ENCODE assay signal across 14 cellular contexts in genomic region chr14:61560323-61560722, GRCh38.
DNase-seq lines count a peak whose midpoint lies in the region; ATAC-seq and TF ChIP-seq lines count a peak whose summit lies in the region.
"Had no signal": no experiment of that assay in that cellular context is flagged by ENCODE, and none has a peak within 500 bp of the region (broad histone marks: within the 10 kb centered on the region; RNA-seq: fewer than 3 reads in every experiment).

No MANE protein-coding gene starts in this region.

- peaks cover 4% of the 10 kb centered on the region for H3K27me3 Mint-ChIP-seq in nephron (ENCODE audit: low read depth)
- H3K27me3 Mint-ChIP-seq: activated CD4-positive, alpha-beta T cell treated with anti-CD3 and anti-CD28 coated beads, Interleukin-2, amount 10 ng/mL, durations not matched to agents 7 days and 5 days; CD4-positive, CD25-positive, alpha-beta regulatory T cell had no signal

- peak overlapping the region; percentile 90 to 93 (median 90) for H3K27ac Mint-ChIP-seq in nephron

- peak overlapping the region; percentile 99 for H3K27ac ChIP-seq in epithelial cell of prostate

- no peak for TF ChIP-seq CTCF in nephron (IDR thresholded peaks at IDR 0.05; ENCODE audit: unreplicated experiment in 3 of 3)

- H3K4me1 Mint-ChIP-seq in nephron: peaks cover 66% of the 10 kb centered on the region

- peak; percentile 18 for DNase-seq in ACHN
- peak; percentile 96 for DNase-seq in NCI-H2029 treated with DMSO at 0.1 percent for 48 hours (lab: John Stamatoyannopoulos, UW)
- no peak for DNase-seq in epithelial cell of prostate (ENCODE audit: low read depth, low spot score)
- no peak for DNase-seq in NCI-H2171 treated with DMSO at 0.1 percent for 48 hours (lab: John Stamatoyannopoulos, UW)
- DNase-seq: activated CD4-positive, alpha-beta T cell treated with anti-CD3 and anti-CD28 coated beads, Interleukin-2, amount 10 ng/mL, durations not matched to agents 7 days and 5 days; amniotic stem cell; CD4-positive, CD25-positive, alpha-beta regulatory T cell; glutamatergic neuron; NCI-H1417 treated with DMSO at 0.1 percent for 48 hours; SIG-M5 had no signal

- peaks cover 2% of the 10 kb centered on the region for H3K9me3 Mint-ChIP-seq in nephron

- in situ Hi-C loops in ACHN (cut with HindIII; ENCODE audit: low pct_ligation_motif_present, low pct_unique_long_range_greater_than_20kb, low sequenced_read_pairs): no loop called here

- H3K4me3 Mint-ChIP-seq in nephron: peak overlapping the region in 1 of 3 experiments; percentile 15
- H3K4me3 Mint-ChIP-seq: activated CD4-positive, alpha-beta T cell treated with anti-CD3 and anti-CD28 coated beads, Interleukin-2, amount 10 ng/mL, durations not matched to agents 7 days and 5 days; CD4-positive, CD25-positive, alpha-beta regulatory T cell had no signal

- ATAC-seq in HG02852 (IDR thresholded peaks at IDR 0.05; ENCODE audit: unreplicated experiment): no peak
- no peak for ATAC-seq in GM21390 (IDR thresholded peaks at IDR 0.05; ENCODE audit: unreplicated experiment)
- ATAC-seq in HG03378 (IDR thresholded peaks at IDR 0.05; ENCODE audit: unreplicated experiment): no peak

- H3K36me3 Mint-ChIP-seq in nephron (ENCODE audit: low read depth): no peaks in the 10 kb centered on the region

Comparison
In these comparisons a context has a peak if more than half of its experiments do, and no peak if none do; other contexts are left out.
1. DNase-seq: peak in ACHN (single experiment) and NCI-H2029 treated with DMSO at 0.1 percent for 48 hours (single experiment); none in epithelial cell of prostate (single experiment) and NCI-H2171 treated with DMSO at 0.1 percent for 48 hours (single experiment).